Comparison of ENCODE assay signal across 1 cellular context in genomic region chr5:103345461-103345860, GRCh38.
TF ChIP-seq lines count a peak whose summit lies in the region.

No MANE protein-coding gene starts in this region.

TF ChIP-seq in GM12878, 131 proteins besides CTCF, POLR2A, EP300 and RAD21 (continued from another document and continues in another):
- TF ChIP-seq USF1 (IDR thresholded peaks at IDR 0.05; ENCODE audit: borderline replicate concordance, extremely low read length, insufficient read depth, low read depth, low read length) = no peak
- TF ChIP-seq NRF1 (conservative IDR thresholded peaks at IDR 0.05; ENCODE audit: low read depth, low read length) = no peak
- no peak for TF ChIP-seq BHLHE40 (IDR thresholded peaks at IDR 0.05; ENCODE audit: borderline replicate concordance in 1 of 2, low read depth in 2 of 2, low read length in 1 of 2)
- TF ChIP-seq, protein P1, sequence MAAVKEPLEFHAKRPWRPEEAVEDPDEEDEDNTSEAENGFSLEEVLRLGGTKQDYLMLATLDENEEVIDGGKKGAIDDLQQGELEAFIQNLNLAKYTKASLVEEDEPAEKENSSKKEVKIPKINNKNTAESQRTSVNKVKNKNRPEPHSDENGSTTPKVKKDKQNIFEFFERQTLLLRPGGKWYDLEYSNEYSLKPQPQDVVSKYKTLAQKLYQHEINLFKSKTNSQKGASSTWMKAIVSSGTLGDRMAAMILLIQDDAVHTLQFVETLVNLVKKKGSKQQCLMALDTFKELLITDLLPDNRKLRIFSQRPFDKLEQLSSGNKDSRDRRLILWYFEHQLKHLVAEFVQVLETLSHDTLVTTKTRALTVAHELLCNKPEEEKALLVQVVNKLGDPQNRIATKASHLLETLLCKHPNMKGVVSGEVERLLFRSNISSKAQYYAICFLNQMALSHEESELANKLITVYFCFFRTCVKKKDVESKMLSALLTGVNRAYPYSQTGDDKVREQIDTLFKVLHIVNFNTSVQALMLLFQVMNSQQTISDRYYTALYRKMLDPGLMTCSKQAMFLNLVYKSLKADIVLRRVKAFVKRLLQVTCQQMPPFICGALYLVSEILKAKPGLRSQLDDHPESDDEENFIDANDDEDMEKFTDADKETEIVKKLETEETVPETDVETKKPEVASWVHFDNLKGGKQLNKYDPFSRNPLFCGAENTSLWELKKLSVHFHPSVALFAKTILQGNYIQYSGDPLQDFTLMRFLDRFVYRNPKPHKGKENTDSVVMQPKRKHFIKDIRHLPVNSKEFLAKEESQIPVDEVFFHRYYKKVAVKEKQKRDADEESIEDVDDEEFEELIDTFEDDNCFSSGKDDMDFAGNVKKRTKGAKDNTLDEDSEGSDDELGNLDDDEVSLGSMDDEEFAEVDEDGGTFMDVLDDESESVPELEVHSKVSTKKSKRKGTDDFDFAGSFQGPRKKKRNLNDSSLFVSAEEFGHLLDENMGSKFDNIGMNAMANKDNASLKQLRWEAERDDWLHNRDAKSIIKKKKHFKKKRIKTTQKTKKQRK (IDR thresholded peaks at IDR 0.05; ENCODE audit: low read depth, low read length) = no peak
- 0 out of 2 replicates have a peak, but pooled peaks have one; percentile 48 for TF ChIP-seq IRF4 (IDR thresholded peaks at IDR 0.05; ENCODE audit: low read depth, low read length)
- TF ChIP-seq NFYA (IDR thresholded peaks at IDR 0.05; ENCODE audit: borderline replicate concordance, low read depth, low read length) = no peak
- TF ChIP-seq, protein P2, sequence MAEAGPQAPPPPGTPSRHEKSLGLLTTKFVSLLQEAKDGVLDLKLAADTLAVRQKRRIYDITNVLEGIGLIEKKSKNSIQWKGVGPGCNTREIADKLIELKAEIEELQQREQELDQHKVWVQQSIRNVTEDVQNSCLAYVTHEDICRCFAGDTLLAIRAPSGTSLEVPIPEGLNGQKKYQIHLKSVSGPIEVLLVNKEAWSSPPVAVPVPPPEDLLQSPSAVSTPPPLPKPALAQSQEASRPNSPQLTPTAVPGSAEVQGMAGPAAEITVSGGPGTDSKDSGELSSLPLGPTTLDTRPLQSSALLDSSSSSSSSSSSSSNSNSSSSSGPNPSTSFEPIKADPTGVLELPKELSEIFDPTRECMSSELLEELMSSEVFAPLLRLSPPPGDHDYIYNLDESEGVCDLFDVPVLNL (IDR thresholded peaks at IDR 0.05; ENCODE audit: low read depth, low read length) = no peak
- TF ChIP-seq NFXL1 (IDR thresholded peaks at IDR 0.05; ENCODE audit: borderline replicate concordance) = no peak
- TF ChIP-seq PAX8 (IDR thresholded peaks at IDR 0.05) = no peak
- TF ChIP-seq, protein P3, sequence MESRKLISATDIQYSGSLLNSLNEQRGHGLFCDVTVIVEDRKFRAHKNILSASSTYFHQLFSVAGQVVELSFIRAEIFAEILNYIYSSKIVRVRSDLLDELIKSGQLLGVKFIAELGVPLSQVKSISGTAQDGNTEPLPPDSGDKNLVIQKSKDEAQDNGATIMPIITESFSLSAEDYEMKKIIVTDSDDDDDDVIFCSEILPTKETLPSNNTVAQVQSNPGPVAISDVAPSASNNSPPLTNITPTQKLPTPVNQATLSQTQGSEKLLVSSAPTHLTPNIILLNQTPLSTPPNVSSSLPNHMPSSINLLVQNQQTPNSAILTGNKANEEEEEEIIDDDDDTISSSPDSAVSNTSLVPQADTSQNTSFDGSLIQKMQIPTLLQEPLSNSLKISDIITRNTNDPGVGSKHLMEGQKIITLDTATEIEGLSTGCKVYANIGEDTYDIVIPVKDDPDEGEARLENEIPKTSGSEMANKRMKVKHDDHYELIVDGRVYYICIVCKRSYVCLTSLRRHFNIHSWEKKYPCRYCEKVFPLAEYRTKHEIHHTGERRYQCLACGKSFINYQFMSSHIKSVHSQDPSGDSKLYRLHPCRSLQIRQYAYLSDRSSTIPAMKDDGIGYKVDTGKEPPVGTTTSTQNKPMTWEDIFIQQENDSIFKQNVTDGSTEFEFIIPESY (IDR thresholded peaks at IDR 0.05) = no peak
- TF ChIP-seq ATF7 (IDR thresholded peaks at IDR 0.05; ENCODE audit: low read depth) = peak; percentile 52
- TF ChIP-seq RUNX3 (IDR thresholded peaks at IDR 0.05; ENCODE audit: low read length) = peak; percentile 32; the same call in 1 of the 2 replicates
- TF ChIP-seq GATAD2B (conservative IDR thresholded peaks at IDR 0.05; ENCODE audit: low read depth) = no peak
- no peak for TF ChIP-seq ZBED1 (IDR thresholded peaks at IDR 0.05; ENCODE audit: borderline replicate concordance)
- TF ChIP-seq NBN (IDR thresholded peaks at IDR 0.05) = peak; percentile 48; the same call in 1 of the 2 replicates
- TF ChIP-seq SUZ12 (IDR thresholded peaks at IDR 0.05; ENCODE audit: unreplicated experiment) = no peak
- no peak for TF ChIP-seq YY1 (IDR thresholded peaks at IDR 0.05; ENCODE audit: low read depth, low read length)
- no peak for TF ChIP-seq HDGF (IDR thresholded peaks at IDR 0.05)
- no peak for TF ChIP-seq SIX5 (IDR thresholded peaks at IDR 0.05; ENCODE audit: low read depth, low read length, severe bottlenecking)
- TF ChIP-seq BCL11A (IDR thresholded peaks at IDR 0.05; ENCODE audit: low read depth, low read length) = no peak
- TF ChIP-seq ATF2 (IDR thresholded peaks at IDR 0.05; ENCODE audit: low read length) = no peak
- TF ChIP-seq ZSCAN29 (IDR thresholded peaks at IDR 0.05) = no peak
- TF ChIP-seq FOXK2 (IDR thresholded peaks at IDR 0.05) = no peak
- TF ChIP-seq ZNF274 (IDR thresholded peaks at IDR 0.05; ENCODE audit: insufficient read depth, insufficient read length) = no peak
- TF ChIP-seq SKIL (IDR thresholded peaks at IDR 0.05; ENCODE audit: low read depth, poor library complexity, severe bottlenecking) = no peak
- no peak for TF ChIP-seq RBBP5 (conservative IDR thresholded peaks at IDR 0.05)
- TF ChIP-seq HDAC2 (IDR thresholded peaks at IDR 0.05) = no peak
- no peak for TF ChIP-seq ZNF24 (IDR thresholded peaks at IDR 0.05)
- peak; percentile 61 for TF ChIP-seq JUNB (IDR thresholded peaks at IDR 0.05)
- no peak for TF ChIP-seq MTA3 (IDR thresholded peaks at IDR 0.05; ENCODE audit: borderline replicate concordance, low read length)
- no peak for TF ChIP-seq ZZZ3 (IDR thresholded peaks at IDR 0.05; ENCODE audit: control insufficient read depth, insufficient read length, low read depth)
- no peak for TF ChIP-seq IKZF1 (conservative IDR thresholded peaks at IDR 0.05)
- no peak for TF ChIP-seq POLR2AphosphoS5 (IDR thresholded peaks at IDR 0.05; ENCODE audit: low read length)
- no peak for TF ChIP-seq ESRRA (IDR thresholded peaks at IDR 0.05; ENCODE audit: low read length)
- TF ChIP-seq, protein P4, sequence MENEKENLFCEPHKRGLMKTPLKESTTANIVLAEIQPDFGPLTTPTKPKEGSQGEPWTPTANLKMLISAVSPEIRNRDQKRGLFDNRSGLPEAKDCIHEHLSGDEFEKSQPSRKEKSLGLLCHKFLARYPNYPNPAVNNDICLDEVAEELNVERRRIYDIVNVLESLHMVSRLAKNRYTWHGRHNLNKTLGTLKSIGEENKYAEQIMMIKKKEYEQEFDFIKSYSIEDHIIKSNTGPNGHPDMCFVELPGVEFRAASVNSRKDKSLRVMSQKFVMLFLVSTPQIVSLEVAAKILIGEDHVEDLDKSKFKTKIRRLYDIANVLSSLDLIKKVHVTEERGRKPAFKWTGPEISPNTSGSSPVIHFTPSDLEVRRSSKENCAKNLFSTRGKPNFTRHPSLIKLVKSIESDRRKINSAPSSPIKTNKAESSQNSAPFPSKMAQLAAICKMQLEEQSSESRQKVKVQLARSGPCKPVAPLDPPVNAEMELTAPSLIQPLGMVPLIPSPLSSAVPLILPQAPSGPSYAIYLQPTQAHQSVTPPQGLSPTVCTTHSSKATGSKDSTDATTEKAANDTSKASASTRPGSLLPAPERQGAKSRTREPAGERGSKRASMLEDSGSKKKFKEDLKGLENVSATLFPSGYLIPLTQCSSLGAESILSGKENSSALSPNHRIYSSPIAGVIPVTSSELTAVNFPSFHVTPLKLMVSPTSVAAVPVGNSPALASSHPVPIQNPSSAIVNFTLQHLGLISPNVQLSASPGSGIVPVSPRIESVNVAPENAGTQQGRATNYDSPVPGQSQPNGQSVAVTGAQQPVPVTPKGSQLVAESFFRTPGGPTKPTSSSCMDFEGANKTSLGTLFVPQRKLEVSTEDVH (IDR thresholded peaks at IDR 0.05; ENCODE audit: low read depth, partially characterized antibody) = no peak
- no peak for TF ChIP-seq TARDBP (IDR thresholded peaks at IDR 0.05; ENCODE audit: borderline replicate concordance)
- no peak for TF ChIP-seq STAT3 (IDR thresholded peaks at IDR 0.05; ENCODE audit: low read depth, low read length)
- no peak for TF ChIP-seq TCF7 (IDR thresholded peaks at IDR 0.05; ENCODE audit: borderline replicate concordance)
- no peak for TF ChIP-seq EZH2 (IDR thresholded peaks at IDR 0.05; ENCODE audit: borderline replicate concordance, control insufficient read depth, low read depth, low read length)
- no peak for TF ChIP-seq IRF5 (IDR thresholded peaks at IDR 0.05; ENCODE audit: borderline replicate concordance)
- no peak for TF ChIP-seq MYC (IDR thresholded peaks at IDR 0.05; ENCODE audit: insufficient read depth, insufficient read length, insufficient replicate concordance, low read length, severe bottlenecking)
- TF ChIP-seq SMC3 (IDR thresholded peaks at IDR 0.05; ENCODE audit: borderline replicate concordance, low read length) = no peak
- TF ChIP-seq MTA2 (IDR thresholded peaks at IDR 0.05; ENCODE audit: low read depth) = peak; percentile 48; the same call in 1 of the 2 replicates
- no peak for TF ChIP-seq ASH2L (IDR thresholded peaks at IDR 0.05; ENCODE audit: borderline replicate concordance, low read depth)
- TF ChIP-seq CBX3 (IDR thresholded peaks at IDR 0.05; ENCODE audit: borderline replicate concordance, low read depth) = no peak
- TF ChIP-seq, protein P5, sequence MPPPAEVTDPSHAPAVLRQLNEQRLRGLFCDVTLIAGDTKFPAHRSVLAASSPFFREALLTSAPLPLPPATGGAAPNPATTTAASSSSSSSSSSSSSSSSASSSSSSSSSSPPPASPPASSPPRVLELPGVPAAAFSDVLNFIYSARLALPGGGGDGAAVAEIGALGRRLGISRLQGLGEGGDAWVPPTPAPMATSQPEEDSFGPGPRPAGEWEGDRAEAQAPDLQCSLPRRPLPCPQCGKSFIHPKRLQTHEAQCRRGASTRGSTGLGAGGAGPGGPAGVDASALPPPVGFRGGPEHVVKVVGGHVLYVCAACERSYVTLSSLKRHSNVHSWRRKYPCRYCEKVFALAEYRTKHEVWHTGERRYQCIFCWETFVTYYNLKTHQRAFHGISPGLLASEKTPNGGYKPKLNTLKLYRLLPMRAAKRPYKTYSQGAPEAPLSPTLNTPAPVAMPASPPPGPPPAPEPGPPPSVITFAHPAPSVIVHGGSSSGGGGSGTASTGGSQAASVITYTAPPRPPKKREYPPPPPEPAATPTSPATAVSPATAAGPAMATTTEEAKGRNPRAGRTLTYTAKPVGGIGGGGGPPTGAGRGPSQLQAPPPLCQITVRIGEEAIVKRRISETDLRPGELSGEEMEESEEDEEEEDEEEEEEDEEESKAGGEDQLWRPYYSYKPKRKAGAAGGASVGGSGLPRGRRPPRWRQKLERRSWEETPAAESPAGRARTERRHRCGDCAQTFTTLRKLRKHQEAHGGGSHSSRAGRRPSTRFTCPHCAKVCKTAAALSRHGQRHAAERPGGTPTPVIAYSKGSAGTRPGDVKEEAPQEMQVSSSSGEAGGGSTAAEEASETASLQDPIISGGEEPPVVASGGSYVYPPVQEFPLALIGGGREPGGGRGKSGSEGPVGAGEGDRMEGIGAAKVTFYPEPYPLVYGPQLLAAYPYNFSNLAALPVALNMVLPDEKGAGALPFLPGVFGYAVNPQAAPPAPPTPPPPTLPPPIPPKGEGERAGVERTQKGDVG (CRISPR knock-in tag; IDR thresholded peaks at IDR 0.05) = no peak
- no peak for TF ChIP-seq POU2F2 (IDR thresholded peaks at IDR 0.05; ENCODE audit: borderline replicate concordance, low read depth, low read length)
- no peak for TF ChIP-seq RELA (IDR thresholded peaks at IDR 0.05; ENCODE audit: borderline replicate concordance, partially characterized antibody)
- no peak for TF ChIP-seq PML (IDR thresholded peaks at IDR 0.05; ENCODE audit: low read length)
- TF ChIP-seq ZNF622 (IDR thresholded peaks at IDR 0.05) = no peak
- no peak for TF ChIP-seq YBX1 (IDR thresholded peaks at IDR 0.05)
